Comparison of ENCODE assay signal across 20 cellular contexts in the genomic region with DNA sequence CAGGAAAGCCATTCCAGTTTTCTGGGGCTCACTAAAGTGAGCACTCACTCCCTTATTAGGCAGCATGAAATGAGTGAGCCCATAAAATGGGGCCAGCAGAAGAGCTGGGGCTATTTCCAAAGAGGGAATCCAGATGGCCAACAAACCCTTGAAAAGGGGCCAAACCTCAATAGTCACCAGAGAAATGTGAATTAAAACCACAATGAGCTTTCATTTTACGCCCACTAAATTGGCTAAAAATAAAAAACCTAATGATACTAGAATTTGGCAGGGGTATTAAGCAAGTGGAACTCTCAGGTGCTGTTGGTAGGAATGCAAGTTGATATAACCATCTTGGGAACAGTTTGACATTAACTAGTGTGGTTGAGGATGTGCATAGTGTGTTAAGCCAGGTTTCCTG. TPM values are rescaled to one million over a fixed set of nuclear protein-coding genes. Genes with fewer than 3 reads are reported as not detected.
DNase-seq lines count a peak whose midpoint lies in the region; ATAC-seq, FAIRE-seq and TF ChIP-seq lines count a peak whose summit lies in the region.
"Had no signal": no experiment of that assay in that cellular context is flagged by ENCODE, and none has a peak within 500 bp of the region (broad histone marks: within the 10 kb centered on the region; RNA-seq: fewer than 3 reads in every experiment).

No MANE protein-coding gene starts in this region.

- H2AFZ ChIP-seq in GM23248: no peak overlapping the region
- H2AFZ ChIP-seq in HepG2 (ENCODE audit: low read length): no peak overlapping the region
- H2AFZ ChIP-seq: PC-9 had no signal

- no peak overlapping the region for H3K4me2 ChIP-seq in GM23248 (ENCODE audit: unreplicated experiment)
- H3K4me2 ChIP-seq in HepG2 (ENCODE audit: low read depth, low read length): no peak overlapping the region
- H3K4me2 ChIP-seq: PC-9 had no signal

- H3K79me2 ChIP-seq in GM23248 (ENCODE audit: insufficient read depth): no peaks in the 10 kb centered on the region
- no peaks in the 10 kb centered on the region for H3K79me2 ChIP-seq in HepG2 (ENCODE audit: insufficient read depth, low read length)

- peaks cover 33% of the 10 kb centered on the region for H3K4me1 ChIP-seq in GM23248 (ENCODE audit: insufficient read depth)
- peaks cover 20% of the 10 kb centered on the region; the same call in 1 of the 2 replicates for H3K4me1 ChIP-seq in HepG2 (ENCODE audit: insufficient read depth, low read length)
- H3K4me1 ChIP-seq in prostate gland (replicated peaks): no peaks in the 10 kb centered on the region
- H3K4me1 ChIP-seq: gastroesophageal sphincter, stomach, upper lobe of left lung had no signal

- TF ChIP-seq EP300 in HepG2 (IDR thresholded peaks at IDR 0.05; ENCODE audit: low read depth in 2 of 2, low read length in 2 of 2) (no peak), HepG2 (CRISPR knock-in tag; IDR thresholded peaks at IDR 0.05; ENCODE audit: borderline replicate concordance) (no peak)

- H3K27ac ChIP-seq in GM23248: no peak overlapping the region
- no peak overlapping the region for H3K27ac ChIP-seq in HepG2 (ENCODE audit: extremely low read length, insufficient read depth, low read length)
- H3K27ac ChIP-seq in prostate gland: no peak overlapping the region
- H3K27ac ChIP-seq: dorsolateral prefrontal cortex, gastroesophageal sphincter, PC-9, stomach, upper lobe of left lung had no signal

- H3K36me3 ChIP-seq in GM23248 (ENCODE audit: low read depth) (no peaks in the 10 kb centered on the region), HepG2 (replicated peaks in 1 of 2; ENCODE audit: control insufficient read depth in 1 of 2, insufficient read depth in 2 of 2, low read length in 2 of 2) (no peaks in the 10 kb centered on the region), prostate gland (no peaks in the 10 kb centered on the region)
- H3K36me3 ChIP-seq: gastroesophageal sphincter, stomach, upper lobe of left lung had no signal

- intact Hi-C loops in HepG2 (cut with micrococcal nuclease; ENCODE audit: unreplicated experiment) (loop anchor here (1.0 to 2.0 kb wide), 2 partner anchors 15 to 101 kb away; no protein-coding TSS in a partner anchor), prostate gland (cut with DNase I) (loop anchor here (10.0 kb wide), 1 partner anchor 129 kb away; no protein-coding TSS in a partner anchor)

- TF ChIP-seq CTCF in AG10803 (conservative IDR thresholded peaks at IDR 0.05; ENCODE audit: low read length) (no peak), astrocyte of the cerebellum (IDR thresholded peaks at IDR 0.05; ENCODE audit: low read depth, low read length, missing control alignments) (no peak), HepG2 (CRISPR knock-in tag; IDR thresholded peaks at IDR 0.05) (no peak), prostate gland (IDR thresholded peaks at IDR 0.05) (no peak)

- no peak for TF ChIP-seq RAD21 in HepG2 (CRISPR knock-in tag; IDR thresholded peaks at IDR 0.05)

- WGBS in GM23248 (ENCODE audit: low coverage in 1 of 2, low lambda C conversion rate in 2 of 2, missing lambda C conversion rate in 2 of 2), 2 experiments: 0% methylated on average over 1 of the region's 1 CpG
- WGBS in HepG2 (ENCODE audit: low lambda C conversion rate): 86% methylated on average over 1 of the region's 1 CpG
- 57% methylated on average over 1 of the region's 1 CpG for WGBS in prostate gland

- H3K9me3 ChIP-seq in GM23248 (ENCODE audit: low read depth): no peaks in the 10 kb centered on the region
- H3K9me3 ChIP-seq in HepG2 (ENCODE audit: low read length): no peaks in the 10 kb centered on the region
- H3K9me3 ChIP-seq in prostate gland: no peaks in the 10 kb centered on the region
- H3K9me3 ChIP-seq: gastroesophageal sphincter, stomach, upper lobe of left lung had no signal

- peak; percentile 90 for DNase-seq in AG10803 (ENCODE audit: low read depth)
- DNase-seq in GM23248: peak; percentile 89
- DNase-seq in astrocyte of the cerebellum (ENCODE audit: low read depth): peak; percentile 60
- peak; percentile 86 for DNase-seq in myocyte (ENCODE audit: low read depth)
- DNase-seq in HepG2 (ENCODE audit: low spot score): no peak
- DNase-seq in stimulated activated naive CD8-positive, alpha-beta T cell treated with anti-CD3 and anti-CD28 coated beads, Interleukin-15, Interleukin-2, amounts not matched to agents 100 U/mL and 50 U/mL, for 24 hours: no peak
- no peak for DNase-seq in GM12891 (ENCODE audit: insufficient read length, low spot score)
- no peak for DNase-seq in prostate gland (ENCODE audit: low spot score)

- peaks cover 18% of the 10 kb centered on the region for H3F3A ChIP-seq in GM23248 (ENCODE audit: insufficient read depth)

- TF ChIP-seq POLR2A in HepG2 (IDR thresholded peaks at IDR 0.05; ENCODE audit: insufficient read depth in 1 of 2, low read depth in 2 of 2, low read length in 2 of 2): no peak
- no peak for TF ChIP-seq POLR2A in GM12891 (IDR thresholded peaks at IDR 0.05; ENCODE audit: low read depth, low read length)
- TF ChIP-seq POLR2A in prostate gland (IDR thresholded peaks at IDR 0.05): no peak

- H4K20me1 ChIP-seq in GM23248 (ENCODE audit: insufficient read depth) (no peaks in the 10 kb centered on the region), HepG2 (ENCODE audit: insufficient read depth, low read length) (no peaks in the 10 kb centered on the region)

- CTCF ChIA-PET in HepG2 (lab: Yijun Ruan, JAX; ENCODE audit: low intra/inter-chr PET ratio, low total read pairs): interaction anchor here (1.5 kb wide), 1 partner anchor 14 kb away, joined by 6 read pairs; no protein-coding TSS in a partner anchor

- in situ Hi-C loops in GM23248 (cut with MboI): no loop called here
- in situ Hi-C loops in astrocyte of the cerebellum (cut with HindIII; ENCODE audit: low sequenced_read_pairs): no loop called here
- in situ Hi-C loops in HepG2 (cut with HindIII; ENCODE audit: extremely low pct_ligation_motif_present, low pct_unique_long_range_greater_than_20kb): no loop called here

- ATAC-seq in HepG2: no peak
- ATAC-seq in stimulated activated naive CD8-positive, alpha-beta T cell treated with anti-CD3 and anti-CD28 coated beads, Interleukin-15, Interleukin-2, amounts not matched to agents 100 U/mL and 50 U/mL, for 24 hours: no peak

- H3K4me3 ChIP-seq in AG10803 (ENCODE audit: low read length) (no peak overlapping the region), GM23248 (no peak overlapping the region), astrocyte of the cerebellum (ENCODE audit: low read depth, low read length) (no peak overlapping the region), HepG2 (replicated peaks in 1 of 3; ENCODE audit: insufficient read depth in 1 of 3, low read depth in 2 of 3, low read length in 3 of 3) (no peak overlapping the region), prostate gland (no peak overlapping the region)
- H3K4me3 ChIP-seq: dorsolateral prefrontal cortex, gastroesophageal sphincter, GM12878, lung, PC-9, stomach, upper lobe of left lung had no signal

- POLR2A ChIA-PET in HepG2 (lab: Yijun Ruan, JAX): no interaction called here

- H3K9ac ChIP-seq in GM23248 (no peak overlapping the region), HepG2 (ENCODE audit: insufficient read depth, low read depth, low read length) (no peak overlapping the region)

- no peaks in the 10 kb centered on the region for H3K9me2 ChIP-seq in GM23248 (ENCODE audit: insufficient read depth)

- FAIRE-seq in HepG2 (lab: Jason Lieb, UNC): no peak
- FAIRE-seq in GM12891 (lab: Jason Lieb, UNC): no peak

- no peaks in the 10 kb centered on the region for H3K27me3 ChIP-seq in GM23248 (replicated peaks; ENCODE audit: insufficient read depth)
- H3K27me3 ChIP-seq in HepG2 (ENCODE audit: control insufficient read depth in 1 of 2, insufficient read depth in 2 of 2, low read length in 2 of 2): peaks cover 0 to 3% of the 10 kb centered on the region in 2 experiments; a peak in 1 of 5 replicates
- no peaks in the 10 kb centered on the region for H3K27me3 ChIP-seq in prostate gland (replicated peaks; ENCODE audit: insufficient read depth)
- H3K27me3 ChIP-seq: dorsolateral prefrontal cortex, gastroesophageal sphincter, stomach, upper lobe of left lung had no signal

- no TSS peak for BruUV-seq in HepG2 (replicated peaks; lab: Mats Ljungman, UMichigan)

RNA-seq across cellular contexts. Expression of gene RAF1, which starts 42.1 kb away (rescaled TPM):
- 87.4 and 91.6 TPM in 2 replicates for total RNA-seq in GM23248 (2014; rRNA removed; shearing (Covaris generic))
- 57.3 and 59.0 TPM in 2 replicates for polyA plus RNA-seq in GM23248 (2016; fragmentation: Nextera tagmentation; extraction: Ambion mirVana)
- total RNA-seq in myocyte: 122 and 131 TPM in 2 replicates
- 74.2 TPM for polyA plus RNA-seq in myocyte (2012)
- total RNA-seq in HepG2 (2016; rRNA removed; fragmentation: Illumina TruSeq; extraction: Trizol): 59.0 and 72.2 TPM in 2 replicates
- 14.3 and 16.7 TPM in 2 replicates for total RNA-seq in HepG2 (2016; cell fraction: cytosol; rRNA removed; fragmentation: Illumina TruSeq; extraction: Trizol; ENCODE audit: low read depth)
- 57.7 and 70.4 TPM in 2 replicates for total RNA-seq in HepG2 (2016; cell fraction: insoluble cytoplasmic fraction; rRNA removed; fragmentation: Illumina TruSeq; extraction: Trizol)
- 53.2 and 54.8 TPM in 2 replicates for total RNA-seq in HepG2 (2016; cell fraction: membrane; rRNA removed; fragmentation: Illumina TruSeq; extraction: Trizol)
- 80.2 and 92.0 TPM in 2 replicates for total RNA-seq in HepG2 (2016; cell fraction: nucleus; rRNA removed; fragmentation: Illumina TruSeq; extraction: Trizol)
- 91.4 and 99.3 TPM in 2 replicates for polyA plus RNA-seq in HepG2 (2011; rRNA removed)
- polyA plus RNA-seq in HepG2 (2011; cell fraction: cytosol; rRNA removed): 54.5 and 60.0 TPM in 2 replicates
- 118 and 126 TPM in 2 replicates for polyA plus RNA-seq in HepG2 (2011; cell fraction: nucleus; rRNA removed)
- 46.1 and 53.2 TPM in 2 replicates for polyA plus RNA-seq in HepG2 (2012)
- polyA plus RNA-seq in HepG2 (2016; cell fraction: cytosol; fragmentation: Illumina TruSeq; extraction: Trizol; ENCODE audit: low read depth): 9.5 and 10.3 TPM in 2 replicates
- 48.0 and 52.7 TPM in 2 replicates for polyA plus RNA-seq in HepG2 (2016; cell fraction: insoluble cytoplasmic fraction; fragmentation: Illumina TruSeq; extraction: Trizol; ENCODE audit: low read depth)
- 32.4 and 34.3 TPM in 2 replicates for polyA plus RNA-seq in HepG2 (2016; cell fraction: membrane; fragmentation: Illumina TruSeq; extraction: Trizol; ENCODE audit: low read depth)
- polyA plus RNA-seq in HepG2 (2016; cell fraction: nucleus; fragmentation: Illumina TruSeq; extraction: Trizol; ENCODE audit: insufficient read depth, low read depth): 154 and 158 TPM in 2 replicates
- polyA minus RNA-seq in HepG2 (2011; rRNA and poly(A)+ RNA removed; ENCODE audit: low replicate concordance): 194 and 317 TPM in 2 replicates
- 49.2 and 50.8 TPM in 2 replicates for polyA minus RNA-seq in HepG2 (2011; cell fraction: cytosol; rRNA and poly(A)+ RNA removed)
- polyA minus RNA-seq in HepG2 (2011; cell fraction: nucleus; rRNA and poly(A)+ RNA removed): 132 and 164 TPM in 2 replicates
- polyA plus RNA-seq in GM12891 (2012; ENCODE audit: low read depth, missing spikeins): 54.8 TPM
- total RNA-seq in prostate gland: 100 to 1,000 TPM; 101 to 126 TPM

RNA-seq across cellular contexts. Expression of gene TMEM40, which starts 53.1 kb away (rescaled TPM):
- not detected in 2 replicates for total RNA-seq in GM23248 (2014; rRNA removed; shearing (Covaris generic))
- polyA plus RNA-seq in GM23248 (2016; fragmentation: Nextera tagmentation; extraction: Ambion mirVana): not detected in 2 replicates
- not detected in 2 replicates for total RNA-seq in myocyte
- polyA plus RNA-seq in myocyte (2012): not detected
- not detected in 2 replicates for total RNA-seq in HepG2 (2016; rRNA removed; fragmentation: Illumina TruSeq; extraction: Trizol)
- total RNA-seq in HepG2 (2016; cell fraction: cytosol; rRNA removed; fragmentation: Illumina TruSeq; extraction: Trizol; ENCODE audit: low read depth): not detected in 2 replicates
- 0.09 TPM in 1 of 2 replicates, not detected in the other for total RNA-seq in HepG2 (2016; cell fraction: insoluble cytoplasmic fraction; rRNA removed; fragmentation: Illumina TruSeq; extraction: Trizol)
- 0.12 TPM in 1 of 2 replicates, not detected in the other for total RNA-seq in HepG2 (2016; cell fraction: membrane; rRNA removed; fragmentation: Illumina TruSeq; extraction: Trizol)
- total RNA-seq in HepG2 (2016; cell fraction: nucleus; rRNA removed; fragmentation: Illumina TruSeq; extraction: Trizol): not detected in 2 replicates
- polyA plus RNA-seq in HepG2 (2011; rRNA removed): 0.16 and 0.22 TPM in 2 replicates
- 0.11 and 0.21 TPM in 2 replicates for polyA plus RNA-seq in HepG2 (2011; cell fraction: cytosol; rRNA removed)
- polyA plus RNA-seq in HepG2 (2011; cell fraction: nucleus; rRNA removed): not detected in 2 replicates
- 0.29 TPM in 1 of 2 replicates, not detected in the other for polyA plus RNA-seq in HepG2 (2012)
- polyA plus RNA-seq in HepG2 (2016; cell fraction: cytosol; fragmentation: Illumina TruSeq; extraction: Trizol; ENCODE audit: low read depth): not detected in 2 replicates
- polyA plus RNA-seq in HepG2 (2016; cell fraction: insoluble cytoplasmic fraction; fragmentation: Illumina TruSeq; extraction: Trizol; ENCODE audit: low read depth): not detected in 2 replicates
- 0.51 TPM in 1 of 2 replicates, not detected in the other for polyA plus RNA-seq in HepG2 (2016; cell fraction: membrane; fragmentation: Illumina TruSeq; extraction: Trizol; ENCODE audit: low read depth)
- not detected in 2 replicates for polyA plus RNA-seq in HepG2 (2016; cell fraction: nucleus; fragmentation: Illumina TruSeq; extraction: Trizol; ENCODE audit: insufficient read depth, low read depth)
- 0.56 TPM in 1 of 2 replicates, not detected in the other for polyA minus RNA-seq in HepG2 (2011; rRNA and poly(A)+ RNA removed; ENCODE audit: low replicate concordance)
- not detected in 2 replicates for polyA minus RNA-seq in HepG2 (2011; cell fraction: cytosol; rRNA and poly(A)+ RNA removed)
- not detected in 2 replicates for polyA minus RNA-seq in HepG2 (2011; cell fraction: nucleus; rRNA and poly(A)+ RNA removed)
- polyA plus RNA-seq in GM12891 (2012; ENCODE audit: low read depth, missing spikeins): 0.41 TPM
- 1 to 10 TPM; 1.9 to 8.5 TPM for total RNA-seq in prostate gland
- total RNA-seq: activated naive CD4-positive, alpha-beta T cell treated with anti-CD3 and anti-CD28 coated beads for 36 hours; CD8-positive, alpha-beta T cell; endothelial cell of umbilical vein; GM12878; HT1080; stomach; T-helper 1 cell treated with Interleukin-12 subunit alpha and Interleukin-12 subunit beta and Interleukin-4 antibody, amounts not matched to agents 30 ng/mL and 1 ng/mL, for 36 hours had no signal
- polyA plus RNA-seq: endothelial cell of umbilical vein had no signal

Comparison
In these comparisons a context has a peak if more than half of its experiments do, and no peak if none do; other contexts are left out.
1. DNase-seq: peak in AG10803 (single experiment), GM23248 (single experiment), astrocyte of the cerebellum (single experiment) and myocyte (single experiment); none in HepG2 (single experiment), stimulated activated naive CD8-positive, alpha-beta T cell treated with anti-CD3 and anti-CD28 coated beads, Interleukin-15, Interleukin-2, amounts not matched to agents 100 U/mL and 50 U/mL, for 24 hours (single experiment), GM12891 (single experiment) and prostate gland (single experiment).